In the genomic region with DNA sequence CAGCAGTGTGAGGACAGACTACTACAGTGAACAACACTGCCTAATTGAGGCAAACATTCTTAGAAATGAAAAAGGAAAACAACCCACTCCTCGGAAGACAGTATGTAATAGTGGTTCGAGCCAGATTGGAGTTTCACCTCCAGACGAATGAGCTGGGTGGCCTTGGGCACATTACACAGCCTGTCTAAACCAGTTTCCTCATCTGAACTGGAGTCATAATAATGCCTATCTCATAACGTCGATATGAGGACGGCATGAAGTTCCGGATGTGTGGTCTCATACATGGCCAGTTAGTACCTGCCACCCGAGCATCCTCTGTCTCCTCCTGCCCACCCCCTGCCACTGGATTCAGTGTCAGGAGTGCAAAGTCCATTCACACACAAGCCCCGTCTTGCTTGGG, we compare ENCODE assay signal across 1 cellular context.
TF ChIP-seq lines count a peak whose summit lies in the region.

No MANE protein-coding gene starts in this region.

TF ChIP-seq in GM12878, 131 proteins besides CTCF, POLR2A, EP300 and RAD21:
- TF ChIP-seq, protein P1, sequence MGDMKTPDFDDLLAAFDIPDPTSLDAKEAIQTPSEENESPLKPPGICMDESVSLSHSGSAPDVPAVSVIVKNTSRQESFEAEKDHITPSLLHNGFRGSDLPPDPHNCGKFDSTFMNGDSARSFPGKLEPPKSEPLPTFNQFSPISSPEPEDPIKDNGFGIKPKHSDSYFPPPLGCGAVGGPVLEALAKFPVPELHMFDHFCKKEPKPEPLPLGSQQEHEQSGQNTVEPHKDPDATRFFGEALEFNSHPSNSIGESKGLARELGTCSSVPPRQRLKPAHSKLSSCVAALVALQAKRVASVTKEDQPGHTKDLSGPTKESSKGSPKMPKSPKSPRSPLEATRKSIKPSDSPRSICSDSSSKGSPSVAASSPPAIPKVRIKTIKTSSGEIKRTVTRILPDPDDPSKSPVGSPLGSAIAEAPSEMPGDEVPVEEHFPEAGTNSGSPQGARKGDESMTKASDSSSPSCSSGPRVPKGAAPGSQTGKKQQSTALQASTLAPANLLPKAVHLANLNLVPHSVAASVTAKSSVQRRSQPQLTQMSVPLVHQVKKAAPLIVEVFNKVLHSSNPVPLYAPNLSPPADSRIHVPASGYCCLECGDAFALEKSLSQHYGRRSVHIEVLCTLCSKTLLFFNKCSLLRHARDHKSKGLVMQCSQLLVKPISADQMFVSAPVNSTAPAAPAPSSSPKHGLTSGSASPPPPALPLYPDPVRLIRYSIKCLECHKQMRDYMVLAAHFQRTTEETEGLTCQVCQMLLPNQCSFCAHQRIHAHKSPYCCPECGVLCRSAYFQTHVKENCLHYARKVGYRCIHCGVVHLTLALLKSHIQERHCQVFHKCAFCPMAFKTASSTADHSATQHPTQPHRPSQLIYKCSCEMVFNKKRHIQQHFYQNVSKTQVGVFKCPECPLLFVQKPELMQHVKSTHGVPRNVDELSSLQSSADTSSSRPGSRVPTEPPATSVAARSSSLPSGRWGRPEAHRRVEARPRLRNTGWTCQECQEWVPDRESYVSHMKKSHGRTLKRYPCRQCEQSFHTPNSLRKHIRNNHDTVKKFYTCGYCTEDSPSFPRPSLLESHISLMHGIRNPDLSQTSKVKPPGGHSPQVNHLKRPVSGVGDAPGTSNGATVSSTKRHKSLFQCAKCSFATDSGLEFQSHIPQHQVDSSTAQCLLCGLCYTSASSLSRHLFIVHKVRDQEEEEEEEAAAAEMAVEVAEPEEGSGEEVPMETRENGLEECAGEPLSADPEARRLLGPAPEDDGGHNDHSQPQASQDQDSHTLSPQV (IDR thresholded peaks at IDR 0.05) = no peak
- TF ChIP-seq, protein P2, sequence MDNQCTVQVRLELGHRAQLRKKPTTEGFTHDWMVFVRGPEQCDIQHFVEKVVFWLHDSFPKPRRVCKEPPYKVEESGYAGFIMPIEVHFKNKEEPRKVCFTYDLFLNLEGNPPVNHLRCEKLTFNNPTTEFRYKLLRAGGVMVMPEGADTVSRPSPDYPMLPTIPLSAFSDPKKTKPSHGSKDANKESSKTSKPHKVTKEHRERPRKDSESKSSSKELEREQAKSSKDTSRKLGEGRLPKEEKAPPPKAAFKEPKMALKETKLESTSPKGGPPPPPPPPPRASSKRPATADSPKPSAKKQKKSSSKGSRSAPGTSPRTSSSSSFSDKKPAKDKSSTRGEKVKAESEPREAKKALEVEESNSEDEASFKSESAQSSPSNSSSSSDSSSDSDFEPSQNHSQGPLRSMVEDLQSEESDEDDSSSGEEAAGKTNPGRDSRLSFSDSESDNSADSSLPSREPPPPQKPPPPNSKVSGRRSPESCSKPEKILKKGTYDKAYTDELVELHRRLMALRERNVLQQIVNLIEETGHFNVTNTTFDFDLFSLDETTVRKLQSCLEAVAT (IDR thresholded peaks at IDR 0.05) = 0 out of 2 replicates have a peak, but pooled peaks have one; percentile 36
